8 cellular contexts compared by ENCODE assay signal in the genomic region with DNA sequence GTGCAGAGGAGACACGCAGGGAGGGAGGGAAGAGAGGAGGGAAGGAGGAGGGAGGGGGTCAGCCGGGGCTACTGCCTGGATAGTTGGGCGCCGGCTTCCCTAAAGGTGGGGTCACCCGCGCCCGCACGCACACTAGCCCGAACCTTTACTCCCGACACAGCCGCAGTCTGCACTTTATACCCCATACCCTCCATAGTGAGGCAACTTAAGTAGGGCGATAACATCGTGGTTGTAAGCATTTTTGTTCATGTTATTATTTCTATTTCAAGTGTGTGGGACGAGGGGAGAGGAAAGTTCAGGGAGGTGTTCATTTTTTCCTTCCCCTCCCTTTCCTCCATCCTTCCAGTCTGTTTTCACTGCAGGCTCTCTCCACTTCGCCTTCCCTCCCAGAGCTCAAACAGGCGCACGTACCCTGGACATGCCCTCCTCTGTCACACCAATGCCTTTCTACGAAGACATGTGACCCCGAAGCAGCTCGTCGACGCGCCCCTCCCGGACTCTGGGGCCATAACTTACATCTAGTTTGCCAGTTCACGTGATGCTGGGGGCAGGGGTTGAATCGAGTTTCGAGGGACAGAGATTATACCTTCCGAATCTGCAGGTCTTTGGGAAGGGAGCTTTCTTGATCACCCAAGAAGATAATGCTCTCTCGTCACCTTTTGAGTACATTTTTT. TPM values are rescaled to one million over a fixed set of nuclear protein-coding genes. Genes with fewer than 3 reads are reported as not detected.
DNase-seq lines count a peak whose midpoint lies in the region; ATAC-seq and TF ChIP-seq lines count a peak whose summit lies in the region.

A gene with protein sequence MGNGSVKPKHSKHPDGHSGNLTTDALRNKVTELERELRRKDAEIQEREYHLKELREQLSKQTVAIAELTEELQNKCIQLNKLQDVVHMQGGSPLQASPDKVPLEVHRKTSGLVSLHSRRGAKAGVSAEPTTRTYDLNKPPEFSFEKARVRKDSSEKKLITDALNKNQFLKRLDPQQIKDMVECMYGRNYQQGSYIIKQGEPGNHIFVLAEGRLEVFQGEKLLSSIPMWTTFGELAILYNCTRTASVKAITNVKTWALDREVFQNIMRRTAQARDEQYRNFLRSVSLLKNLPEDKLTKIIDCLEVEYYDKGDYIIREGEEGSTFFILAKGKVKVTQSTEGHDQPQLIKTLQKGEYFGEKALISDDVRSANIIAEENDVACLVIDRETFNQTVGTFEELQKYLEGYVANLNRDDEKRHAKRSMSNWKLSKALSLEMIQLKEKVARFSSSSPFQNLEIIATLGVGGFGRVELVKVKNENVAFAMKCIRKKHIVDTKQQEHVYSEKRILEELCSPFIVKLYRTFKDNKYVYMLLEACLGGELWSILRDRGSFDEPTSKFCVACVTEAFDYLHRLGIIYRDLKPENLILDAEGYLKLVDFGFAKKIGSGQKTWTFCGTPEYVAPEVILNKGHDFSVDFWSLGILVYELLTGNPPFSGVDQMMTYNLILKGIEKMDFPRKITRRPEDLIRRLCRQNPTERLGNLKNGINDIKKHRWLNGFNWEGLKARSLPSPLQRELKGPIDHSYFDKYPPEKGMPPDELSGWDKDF (minus strand): TSS at position 4 of the 674 bp plus-strand sequence. CDS start 10,175 bp downstream, outside the sequence.

- DNase-seq in AG08395 (ENCODE audit: low spot score) = peak; percentile 10
- DNase-seq in NCI-H1694 treated with DMSO at 0.1 percent for 48 hours (lab: John Stamatoyannopoulos, UW) = peak; percentile 42
- no peak for DNase-seq in effector memory CD8-positive, alpha-beta T cell
- DNase-seq in natural killer cell treated with Interleukin-12 subunit alpha and Interleukin-12 subunit beta and Interleukin-15 and Interleukin-18, amount 100 ng/mL, for 72 hours (ENCODE audit: low spot score) = no peak
- DNase-seq in hippocampal formation (lab: John Stamatoyannopoulos, UW) = no peak
- no peak for DNase-seq in GM10248 (ENCODE audit: extremely low spot score)

- no peak for ATAC-seq in effector memory CD8-positive, alpha-beta T cell (replicated peaks)
- ATAC-seq in natural killer cell treated with Interleukin-12 subunit alpha and Interleukin-12 subunit beta and Interleukin-15 and Interleukin-18, amount 100 ng/mL, for 72 hours = peak; percentile 52 to 55
- ATAC-seq in GM18520 (IDR thresholded peaks at IDR 0.05; ENCODE audit: unreplicated experiment) = no peak
- no peak for ATAC-seq in HG02642 (IDR thresholded peaks at IDR 0.05; ENCODE audit: poor library complexity, unreplicated experiment)

- POLR2A ChIA-PET in GM10248 (lab: Yijun Ruan, JAX) = no interaction called here

- H3K27me3 Mint-ChIP-seq in effector memory CD8-positive, alpha-beta T cell = peaks cover 26 to 36% of the 10 kb centered on the region in 2 donors
- peaks cover 21% of the 10 kb centered on the region in 2 donors for H3K27me3 Mint-ChIP-seq in natural killer cell treated with Interleukin-12 subunit alpha and Interleukin-12 subunit beta and Interleukin-15 and Interleukin-18, amount 100 ng/mL, for 72 hours

- H3K36me3 Mint-ChIP-seq in effector memory CD8-positive, alpha-beta T cell (ENCODE audit: insufficient read depth) = no peaks in the 10 kb centered on the region
- no peaks in the 10 kb centered on the region for H3K36me3 Mint-ChIP-seq in natural killer cell treated with Interleukin-12 subunit alpha and Interleukin-12 subunit beta and Interleukin-15 and Interleukin-18, amount 100 ng/mL, for 72 hours

- CTCF ChIA-PET in GM10248 (lab: Yijun Ruan, JAX) = no interaction called here

- no peak for TF ChIP-seq CTCF in GM10248 (IDR thresholded peaks at IDR 0.05; ENCODE audit: control extremely low read depth, extremely low read depth, low read depth, missing control alignments)

- H3K4me1 Mint-ChIP-seq in effector memory CD8-positive, alpha-beta T cell (ENCODE audit: low read depth in 2 of 2) = peaks cover 0 to 4% of the 10 kb centered on the region in 2 donors
- no peaks in the 10 kb centered on the region for H3K4me1 Mint-ChIP-seq in natural killer cell treated with Interleukin-12 subunit alpha and Interleukin-12 subunit beta and Interleukin-15 and Interleukin-18, amount 100 ng/mL, for 72 hours (ENCODE audit: low read depth in 2 of 2)

- no peak within 1 kb of the TSS for H3K27ac Mint-ChIP-seq in effector memory CD8-positive, alpha-beta T cell
- no peak within 1 kb of the TSS for H3K27ac Mint-ChIP-seq in natural killer cell treated with Interleukin-12 subunit alpha and Interleukin-12 subunit beta and Interleukin-15 and Interleukin-18, amount 100 ng/mL, for 72 hours

- H3K9me3 Mint-ChIP-seq in effector memory CD8-positive, alpha-beta T cell = peaks cover 0 to 1% of the 10 kb centered on the region in 2 donors
- H3K9me3 Mint-ChIP-seq in natural killer cell treated with Interleukin-12 subunit alpha and Interleukin-12 subunit beta and Interleukin-15 and Interleukin-18, amount 100 ng/mL, for 72 hours = peaks cover 7% of the 10 kb centered on the region

- H3K4me3 Mint-ChIP-seq in effector memory CD8-positive, alpha-beta T cell = peak within 1 kb of the TSS; percentile 26 to 28
- peak within 1 kb of the TSS; percentile 59 for H3K4me3 Mint-ChIP-seq in natural killer cell treated with Interleukin-12 subunit alpha and Interleukin-12 subunit beta and Interleukin-15 and Interleukin-18, amount 100 ng/mL, for 72 hours

RNA-seq across cellular contexts. Expression of the gene that starts here (rescaled TPM):
- under 1 TPM; 0.10 to 0.33 TPM for total RNA-seq in natural killer cell treated with Interleukin-12 subunit alpha and Interleukin-12 subunit beta and Interleukin-15 and Interleukin-18, amount 100 ng/mL, for 72 hours

Comparison
In these comparisons a context has a peak if more than half of its experiments do, and no peak if none do; other contexts are left out.
1. Peak in ATAC-seq in natural killer cell treated with Interleukin-12 subunit alpha and Interleukin-12 subunit beta and Interleukin-15 and Interleukin-18, amount 100 ng/mL, for 72 hours; RNA of the gene not detected or under 1 TPM.
2. DNase-seq: peak in AG08395 (single experiment) and NCI-H1694 treated with DMSO at 0.1 percent for 48 hours (single experiment); none in effector memory CD8-positive, alpha-beta T cell (0 of 3), natural killer cell treated with Interleukin-12 subunit alpha and Interleukin-12 subunit beta and Interleukin-15 and Interleukin-18, amount 100 ng/mL, for 72 hours (single experiment), hippocampal formation (0 of 2) and GM10248 (single experiment).